ENCODE assay signal across 9 cellular contexts in genomic region chr6:135722679-135723078, GRCh38.
DNase-seq lines count a peak whose midpoint lies in the region; ATAC-seq and TF ChIP-seq lines count a peak whose summit lies in the region.
"Had no signal": no experiment of that assay in that cellular context is flagged by ENCODE, and none has a peak within 500 bp of the region (broad histone marks: within the 10 kb centered on the region; RNA-seq: fewer than 3 reads in every experiment).

No MANE protein-coding gene starts in this region.

- TF ChIP-seq POLR2A in tibial nerve (IDR thresholded peaks at IDR 0.05) (no peak), heart left ventricle (IDR thresholded peaks at IDR 0.05) (no peak)

- H3K9ac ChIP-seq in skeletal muscle satellite cell (ENCODE audit: low read depth, low read length): peak overlapping the region; percentile 41

- peak overlapping the region; percentile 3 for H3K4me3 ChIP-seq in skeletal muscle satellite cell (ENCODE audit: low read length)
- H3K4me3 ChIP-seq in tibial nerve: no peak overlapping the region
- no peak overlapping the region for H3K4me3 ChIP-seq in aorta (ENCODE audit: low read length in 2 of 2)
- no peak overlapping the region for H3K4me3 ChIP-seq in heart left ventricle

- H3K27ac ChIP-seq in tibial nerve (no peak overlapping the region), aorta (ENCODE audit: low read depth in 1 of 2, low read length in 2 of 2) (no peak overlapping the region), heart left ventricle (no peak overlapping the region)

- no peaks in the 10 kb centered on the region for H3K9me3 ChIP-seq in skeletal muscle satellite cell (replicated peaks; ENCODE audit: low read length)
- H3K9me3 ChIP-seq in tibial nerve: peaks cover 0 to 18% (median 0%) of the 10 kb centered on the region in 4 donors
- H3K9me3 ChIP-seq in aorta (ENCODE audit: control insufficient read depth, low read length): no peaks in the 10 kb centered on the region
- peaks cover 0 to 25% (median 10%) of the 10 kb centered on the region in 12 donors for H3K9me3 ChIP-seq in heart left ventricle

- no peak for TF ChIP-seq CTCF in tibial nerve (IDR thresholded peaks at IDR 0.05)
- no peak for TF ChIP-seq CTCF in heart left ventricle (IDR thresholded peaks at IDR 0.05)

- peak overlapping the region; percentile 69 for H3K4me2 ChIP-seq in skeletal muscle satellite cell (ENCODE audit: low read length)

- peaks cover 19% of the 10 kb centered on the region for H3K4me1 ChIP-seq in skeletal muscle satellite cell (ENCODE audit: control insufficient read depth, insufficient read depth, low read length)
- no peaks in the 10 kb centered on the region for H3K4me1 ChIP-seq in tibial nerve
- no peaks in the 10 kb centered on the region for H3K4me1 ChIP-seq in aorta (ENCODE audit: control insufficient read depth in 1 of 2, insufficient read depth in 2 of 2, low read length in 2 of 2)
- H3K4me1 ChIP-seq in heart left ventricle: no peaks in the 10 kb centered on the region

- H3K27me3 ChIP-seq in skeletal muscle satellite cell (ENCODE audit: control insufficient read depth, insufficient read depth, low read length): no peaks in the 10 kb centered on the region
- H3K27me3 ChIP-seq in tibial nerve: no peaks in the 10 kb centered on the region
- no peaks in the 10 kb centered on the region for H3K27me3 ChIP-seq in aorta (ENCODE audit: control insufficient read depth in 1 of 2, insufficient read depth in 2 of 2, low read length in 1 of 2)
- H3K27me3 ChIP-seq in heart left ventricle: no peaks in the 10 kb centered on the region

- H3K36me3 ChIP-seq in skeletal muscle satellite cell (ENCODE audit: insufficient read depth, low read length) (no peaks in the 10 kb centered on the region), tibial nerve (peaks cover 0 to 6% (median 0%) of the 10 kb centered on the region in 3 donors), aorta (ENCODE audit: control insufficient read depth in 1 of 2, insufficient read depth in 2 of 2, low read length in 1 of 2) (no peaks in the 10 kb centered on the region), heart left ventricle (no peaks in the 10 kb centered on the region)

- ATAC-seq in GM18907 (IDR thresholded peaks at IDR 0.05; ENCODE audit: unreplicated experiment) (peak; percentile 97), HG03442 (IDR thresholded peaks at IDR 0.05; ENCODE audit: unreplicated experiment) (peak; percentile 69), aorta (ENCODE audit: low FRiP score) (no peak), HG03139 (IDR thresholded peaks at IDR 0.05; ENCODE audit: unreplicated experiment) (no peak), heart left ventricle (no peak)

- DNase-seq in brain pericyte (ENCODE audit: low read depth, low spot score) (peak; percentile 16), tibial nerve (ENCODE audit: low spot score in 2 of 2) (no peak), aorta (no peak), heart left ventricle (no peak)
- DNase-seq: H7 had no signal

- 68 to 69% methylated on average over 5 of the region's 5 CpGs for WGBS in tibial nerve, 2 donors
- 73 to 76% methylated on average over 5 of the region's 5 CpGs for WGBS in aorta, 2 donors
- WGBS in heart left ventricle, 4 donors: 82 to 85% (median 83%) methylated on average over 5 of the region's 5 CpGs

- TF ChIP-seq EP300 in tibial nerve (IDR thresholded peaks at IDR 0.05): no peak

- intact Hi-C loops in aorta (cut with DNase I): no loop called here
- intact Hi-C loops in heart left ventricle (cut with DNase I): no loop called here

Comparison
In these comparisons a context has a peak if more than half of its experiments do, and no peak if none do; other contexts are left out.
1. ATAC-seq: peak in GM18907 (single experiment) and HG03442 (single experiment); none in aorta (single experiment), HG03139 (single experiment) and heart left ventricle (0 of 4).